ENCODE assay signal across 12 cellular contexts in the genomic region with DNA sequence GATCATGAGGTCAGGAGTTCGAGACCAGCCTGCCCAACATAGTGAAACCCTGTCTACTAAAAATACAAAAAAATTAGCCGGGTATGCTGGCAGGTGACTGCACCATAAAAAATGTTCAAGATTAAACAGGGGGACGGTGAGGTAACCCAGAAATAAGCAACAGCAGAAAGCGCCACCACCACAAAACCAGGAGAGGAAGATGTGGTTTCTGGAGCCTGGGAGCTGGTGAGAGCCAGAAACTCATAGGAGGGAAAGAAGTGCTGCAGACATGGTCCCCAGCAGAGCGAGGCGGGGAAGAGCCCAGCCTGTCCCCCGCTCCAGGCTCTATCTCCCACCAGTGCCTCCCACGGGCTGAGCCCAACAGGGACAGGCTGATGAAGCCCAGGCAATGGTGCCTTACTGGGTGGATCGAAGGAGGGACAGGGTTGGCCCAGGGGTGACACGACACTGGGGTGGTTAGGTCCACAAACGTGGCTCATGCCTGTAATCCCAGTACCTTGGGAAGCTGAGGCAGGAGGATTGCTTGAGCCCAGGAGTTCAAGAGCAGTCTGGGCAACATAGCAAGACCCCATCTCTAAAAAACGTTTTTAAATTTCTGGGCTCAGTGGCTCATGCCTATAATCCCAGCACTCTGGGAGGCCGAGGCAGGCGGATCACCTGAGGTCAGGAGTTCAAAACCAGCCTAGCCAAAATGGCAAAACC. TPM values are rescaled to one million over a fixed set of nuclear protein-coding genes. Genes with fewer than 3 reads are reported as not detected.
DNase-seq lines count a peak whose midpoint lies in the region; ATAC-seq and TF ChIP-seq lines count a peak whose summit lies in the region.
"Had no signal": no experiment of that assay in that cellular context is flagged by ENCODE, and none has a peak within 500 bp of the region (broad histone marks: within the 10 kb centered on the region; RNA-seq: fewer than 3 reads in every experiment).

No MANE protein-coding gene starts in this region.

- no peak overlapping the region for H3K4me3 Mint-ChIP-seq in stimulated activated naive CD8-positive, alpha-beta T cell treated with anti-CD3 and anti-CD28 coated beads, Interleukin-15, amount 100 ng/mL, for 72 hours

- ATAC-seq in RWPE2 (ENCODE audit: low read depth) = peak; percentile 2; the same call in 1 of the 3 replicates
- peak; percentile 22 for ATAC-seq in esophagus mucosa
- no peak for ATAC-seq in stimulated activated naive CD8-positive, alpha-beta T cell treated with anti-CD3 and anti-CD28 coated beads, Interleukin-15, amount 100 ng/mL, for 72 hours
- ATAC-seq: gastrocnemius medialis had no signal

- 54 to 76% (median 57%) methylated on average over 14 of the region's 14 CpGs for WGBS in stomach, 5 donors

- TF ChIP-seq CTCF in RWPE2 (IDR thresholded peaks at IDR 0.05; ENCODE audit: poor library complexity, severe bottlenecking) (no peak), stomach (IDR thresholded peaks at IDR 0.05) (no peak)

- DNase-seq in H7 (peak; percentile 50), RWPE2 (ENCODE audit: low spot score) (no peak), stomach (no peak), cerebellum (ENCODE audit: low spot score) (no peak), NCI-H1694 treated with DMSO at 0.1 percent for 48 hours (lab: John Stamatoyannopoulos, UW) (no peak)
- no peak for DNase-seq in stimulated activated naive CD8-positive, alpha-beta T cell treated with anti-CD3 and anti-CD28 coated beads, Interleukin-15, amount 100 ng/mL, for 72 hours
- DNase-seq: activated CD8-positive, alpha-beta memory T cell treated with anti-CD3 and anti-CD28 coated beads for 24 hours; CD8-positive, alpha-beta memory T cell; gastrocnemius medialis; NCI-H226; nucleus accumbens had no signal

- no peaks in the 10 kb centered on the region for H3K9me3 ChIP-seq in RWPE2 (ENCODE audit: severe bottlenecking)
- H3K9me3 ChIP-seq in stomach = no peaks in the 10 kb centered on the region
- H3K9me3 ChIP-seq: gastrocnemius medialis had no signal

- H3K4me1 ChIP-seq in RWPE2 (ENCODE audit: insufficient read depth, poor library complexity, severe bottlenecking) (peaks cover 16% of the 10 kb centered on the region), stomach (peaks cover 37 to 51% (median 44%) of the 10 kb centered on the region in 4 donors)

- H3K36me3 ChIP-seq in H7 (replicated peaks; ENCODE audit: control insufficient read depth, insufficient read depth, low read length) (peaks cover 13% of the 10 kb centered on the region), RWPE2 (ENCODE audit: low read depth) (peaks cover 18% of the 10 kb centered on the region), stomach (peaks cover 13 to 23% (median 19%) of the 10 kb centered on the region in 4 donors)
- H3K36me3 ChIP-seq: gastrocnemius medialis had no signal

- TF ChIP-seq POLR2A in stomach (IDR thresholded peaks at IDR 0.05) = no peak

- intact Hi-C loops in stomach (cut with DNase I; ENCODE audit: low total_unique reads) = no loop called here

- H3K4me3 ChIP-seq in H7 (ENCODE audit: insufficient read depth, low read depth, low read length) (no peak overlapping the region), RWPE2 (ENCODE audit: severe bottlenecking) (no peak overlapping the region), stomach (no peak overlapping the region)

- H3K27ac ChIP-seq in RWPE2 (ENCODE audit: poor library complexity, severe bottlenecking) (peak overlapping the region; percentile 97), stomach (peak overlapping the region in 4 of 5 donors; percentile 15 to 93 (median 62))

- H3K27me3 Mint-ChIP-seq in stimulated activated naive CD8-positive, alpha-beta T cell treated with anti-CD3 and anti-CD28 coated beads, Interleukin-15, amount 100 ng/mL, for 72 hours = peaks cover 7% of the 10 kb centered on the region

- no peak for TF ChIP-seq EP300 in stomach (IDR thresholded peaks at IDR 0.05)

- H3K9me3 Mint-ChIP-seq in stimulated activated naive CD8-positive, alpha-beta T cell treated with anti-CD3 and anti-CD28 coated beads, Interleukin-15, amount 100 ng/mL, for 72 hours = no peaks in the 10 kb centered on the region
- H3K9me3 Mint-ChIP-seq: CD8-positive, alpha-beta memory T cell had no signal

- H3K27ac Mint-ChIP-seq in stimulated activated naive CD8-positive, alpha-beta T cell treated with anti-CD3 and anti-CD28 coated beads, Interleukin-15, amount 100 ng/mL, for 72 hours = peak overlapping the region in 1 of 2 donors; percentile 34

- H3K27me3 ChIP-seq in H7 (ENCODE audit: control insufficient read depth, insufficient read depth, low read length) (no peaks in the 10 kb centered on the region), RWPE2 (ENCODE audit: insufficient read depth, poor library complexity, severe bottlenecking) (no peaks in the 10 kb centered on the region), stomach (no peaks in the 10 kb centered on the region)
- H3K27me3 ChIP-seq: gastrocnemius medialis had no signal

- H3K4me1 Mint-ChIP-seq in stimulated activated naive CD8-positive, alpha-beta T cell treated with anti-CD3 and anti-CD28 coated beads, Interleukin-15, amount 100 ng/mL, for 72 hours = peaks cover 11% of the 10 kb centered on the region

RNA-seq across cellular contexts. Expression of gene SPC24, which starts 19.0 kb away (rescaled TPM):
- 66.8 and 67.0 TPM in 2 replicates for total RNA-seq in H7 (2014; rRNA removed; shearing (Covaris generic))
- total RNA-seq in esophagus mucosa (17.1 TPM), stomach (10 to 100 TPM in 3 of 5 donors, not detected in 2; 11.9 to 20.4 (median 18.7) TPM), cerebellum (13.3 TPM)
- polyA plus RNA-seq in stomach = 1 to 10 TPM; 3.7 to 6.5 (median 5.0) TPM
- polyA plus RNA-seq: CD8-positive, alpha-beta memory T cell had no signal

RNA-seq across cellular contexts. Expression of gene LDLR, which starts 47.3 kb away (rescaled TPM):
- total RNA-seq in H7 (2014; rRNA removed; shearing (Covaris generic)) = 144 and 158 TPM in 2 replicates
- total RNA-seq in esophagus mucosa (117 TPM), stomach (100 to 1,000 TPM in 4 of 5 donors, 10 to 100 TPM in 1; 45.5 to 626 (median 149) TPM), cerebellum (36.6 TPM)
- 10 to 100 TPM; 23.2 to 36.4 (median 27.6) TPM for polyA plus RNA-seq in stomach
